8 cellular contexts compared by ENCODE assay signal in genomic region chr2:55419236-55419513, GRCh38. TPM values are rescaled to one million over a fixed set of nuclear protein-coding genes. Genes with fewer than 3 reads are reported as not detected.
DNase-seq lines count a peak whose midpoint lies in the region; ATAC-seq, FAIRE-seq and TF ChIP-seq lines count a peak whose summit lies in the region.

No MANE protein-coding gene starts in this region.

- H3K36me3 Mint-ChIP-seq in HFFc6 (ENCODE audit: low read depth): peaks cover 6% of the 10 kb centered on the region; the same call in 1 of the 2 replicates

- H3K27ac Mint-ChIP-seq in HFFc6: peak overlapping the region; percentile 92

- no peaks in the 10 kb centered on the region for H3K9me3 ChIP-seq in effector memory CD4-positive, alpha-beta T cell (ENCODE audit: control insufficient read depth, low read length)
- H3K9me3 ChIP-seq in mesodermal cell (ENCODE audit: control insufficient read depth, low read length) (no peaks in the 10 kb centered on the region), thymus (ENCODE audit: control insufficient read depth) (no peaks in the 10 kb centered on the region)

- FAIRE-seq in GM19239 (lab: Jason Lieb, UNC): no peak

- no peak for TF ChIP-seq CTCF in HFFc6 (IDR thresholded peaks at IDR 0.05)

- peak overlapping the region; percentile 94 for H3K4me3 Mint-ChIP-seq in HFFc6

- H3K4me1 Mint-ChIP-seq in HFFc6 (ENCODE audit: low read depth): peaks cover 68% of the 10 kb centered on the region

- H3K4me1 ChIP-seq in effector memory CD4-positive, alpha-beta T cell (ENCODE audit: control insufficient read depth, insufficient read depth, low read length, poor library complexity, severe bottlenecking): no peaks in the 10 kb centered on the region
- H3K4me1 ChIP-seq in mesodermal cell (ENCODE audit: control insufficient read depth, insufficient read depth, low read length, poor library complexity, severe bottlenecking) (peaks cover 5% of the 10 kb centered on the region), thymus (ENCODE audit: control insufficient read depth, insufficient read depth, low read length) (peaks cover 8% of the 10 kb centered on the region)

- no peaks in the 10 kb centered on the region for H3K36me3 ChIP-seq in effector memory CD4-positive, alpha-beta T cell (ENCODE audit: control insufficient read depth, insufficient read depth, low read length)
- H3K36me3 ChIP-seq in mesodermal cell (ENCODE audit: control insufficient read depth, insufficient read depth, low read length) (peaks cover 12% of the 10 kb centered on the region), thymus (ENCODE audit: control insufficient read depth, insufficient read depth) (no peaks in the 10 kb centered on the region)

- ATAC-seq in SK-N-SH treated with all-trans-retinoic acid at 6 μM for 48 hours (peak; percentile 53), HG02610 (IDR thresholded peaks at IDR 0.05; ENCODE audit: unreplicated experiment) (no peak)

- peak overlapping the region; percentile 75 for H3K27ac ChIP-seq in effector memory CD4-positive, alpha-beta T cell (ENCODE audit: insufficient read depth, low read length, poor library complexity, severe bottlenecking)
- peak overlapping the region; percentile 88 for H3K27ac ChIP-seq in mesodermal cell (ENCODE audit: low read depth, low read length, severe bottlenecking)
- peak overlapping the region; percentile 82 for H3K27ac ChIP-seq in thymus (ENCODE audit: low read depth)

- no peaks in the 10 kb centered on the region for H3K27me3 ChIP-seq in effector memory CD4-positive, alpha-beta T cell (replicated peaks; ENCODE audit: control insufficient read depth, insufficient read depth, low read length, poor library complexity, severe bottlenecking)
- H3K27me3 ChIP-seq in thymus (ENCODE audit: control insufficient read depth, insufficient read depth): no peaks in the 10 kb centered on the region

- peak overlapping the region; percentile 83 for H3K4me3 ChIP-seq in effector memory CD4-positive, alpha-beta T cell (ENCODE audit: insufficient read depth, low read depth, low read length, poor library complexity, severe bottlenecking)
- H3K4me3 ChIP-seq in mesodermal cell (ENCODE audit: extremely low read depth, insufficient read depth, low read length, poor library complexity, severe bottlenecking) (peak overlapping the region; percentile 80), thymus (ENCODE audit: low read length) (peak overlapping the region; percentile 62)

- WGBS in mesodermal cell (ENCODE audit: insufficient coverage in 2 of 2), 2 experiments: 0% methylated on average over 6 to 9 of the region's 14 CpGs
- under 1% methylated on average over 14 of the region's 14 CpGs for WGBS in thymus

- H3K27me3 Mint-ChIP-seq in HFFc6 (ENCODE audit: insufficient read depth): peaks cover 1% of the 10 kb centered on the region

- DNase-seq in DMS114 treated with DMSO at 0.1 percent for 48 hours (lab: John Stamatoyannopoulos, UW; ENCODE audit: unreplicated experiment) (peak; percentile 34), HFFc6 (no peak), GM19239 (ENCODE audit: insufficient read length, low spot score) (no peak)
- no peak for DNase-seq in effector memory CD4-positive, alpha-beta T cell

- H3K9me3 Mint-ChIP-seq in HFFc6: no peaks in the 10 kb centered on the region

TF ChIP-seq in SK-N-SH treated with all-trans-retinoic acid at 6 μM for 48 hours, 23 proteins besides CTCF, POLR2A, EP300 and RAD21:
- no peak for TF ChIP-seq RARB (CRISPR knock-in tag; IDR thresholded peaks at IDR 0.05)
- TF ChIP-seq, protein P1, sequence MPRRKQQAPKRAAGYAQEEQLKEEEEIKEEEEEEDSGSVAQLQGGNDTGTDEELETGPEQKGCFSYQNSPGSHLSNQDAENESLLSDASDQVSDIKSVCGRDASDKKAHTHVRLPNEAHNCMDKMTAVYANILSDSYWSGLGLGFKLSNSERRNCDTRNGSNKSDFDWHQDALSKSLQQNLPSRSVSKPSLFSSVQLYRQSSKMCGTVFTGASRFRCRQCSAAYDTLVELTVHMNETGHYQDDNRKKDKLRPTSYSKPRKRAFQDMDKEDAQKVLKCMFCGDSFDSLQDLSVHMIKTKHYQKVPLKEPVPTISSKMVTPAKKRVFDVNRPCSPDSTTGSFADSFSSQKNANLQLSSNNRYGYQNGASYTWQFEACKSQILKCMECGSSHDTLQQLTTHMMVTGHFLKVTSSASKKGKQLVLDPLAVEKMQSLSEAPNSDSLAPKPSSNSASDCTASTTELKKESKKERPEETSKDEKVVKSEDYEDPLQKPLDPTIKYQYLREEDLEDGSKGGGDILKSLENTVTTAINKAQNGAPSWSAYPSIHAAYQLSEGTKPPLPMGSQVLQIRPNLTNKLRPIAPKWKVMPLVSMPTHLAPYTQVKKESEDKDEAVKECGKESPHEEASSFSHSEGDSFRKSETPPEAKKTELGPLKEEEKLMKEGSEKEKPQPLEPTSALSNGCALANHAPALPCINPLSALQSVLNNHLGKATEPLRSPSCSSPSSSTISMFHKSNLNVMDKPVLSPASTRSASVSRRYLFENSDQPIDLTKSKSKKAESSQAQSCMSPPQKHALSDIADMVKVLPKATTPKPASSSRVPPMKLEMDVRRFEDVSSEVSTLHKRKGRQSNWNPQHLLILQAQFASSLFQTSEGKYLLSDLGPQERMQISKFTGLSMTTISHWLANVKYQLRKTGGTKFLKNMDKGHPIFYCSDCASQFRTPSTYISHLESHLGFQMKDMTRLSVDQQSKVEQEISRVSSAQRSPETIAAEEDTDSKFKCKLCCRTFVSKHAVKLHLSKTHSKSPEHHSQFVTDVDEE (CRISPR knock-in tag; IDR thresholded peaks at IDR 0.05): no peak
- no peak for TF ChIP-seq SNAI2 (CRISPR knock-in tag; IDR thresholded peaks at IDR 0.05)
- TF ChIP-seq ZFP3 (CRISPR knock-in tag; IDR thresholded peaks at IDR 0.05): no peak
- TF ChIP-seq, protein P2, sequence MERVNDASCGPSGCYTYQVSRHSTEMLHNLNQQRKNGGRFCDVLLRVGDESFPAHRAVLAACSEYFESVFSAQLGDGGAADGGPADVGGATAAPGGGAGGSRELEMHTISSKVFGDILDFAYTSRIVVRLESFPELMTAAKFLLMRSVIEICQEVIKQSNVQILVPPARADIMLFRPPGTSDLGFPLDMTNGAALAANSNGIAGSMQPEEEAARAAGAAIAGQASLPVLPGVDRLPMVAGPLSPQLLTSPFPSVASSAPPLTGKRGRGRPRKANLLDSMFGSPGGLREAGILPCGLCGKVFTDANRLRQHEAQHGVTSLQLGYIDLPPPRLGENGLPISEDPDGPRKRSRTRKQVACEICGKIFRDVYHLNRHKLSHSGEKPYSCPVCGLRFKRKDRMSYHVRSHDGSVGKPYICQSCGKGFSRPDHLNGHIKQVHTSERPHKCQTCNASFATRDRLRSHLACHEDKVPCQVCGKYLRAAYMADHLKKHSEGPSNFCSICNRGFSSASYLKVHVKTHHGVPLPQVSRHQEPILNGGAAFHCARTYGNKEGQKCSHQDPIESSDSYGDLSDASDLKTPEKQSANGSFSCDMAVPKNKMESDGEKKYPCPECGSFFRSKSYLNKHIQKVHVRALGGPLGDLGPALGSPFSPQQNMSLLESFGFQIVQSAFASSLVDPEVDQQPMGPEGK (CRISPR knock-in tag; IDR thresholded peaks at IDR 0.05; ENCODE audit: borderline replicate concordance): no peak
- TF ChIP-seq ZFP30 (CRISPR knock-in tag; IDR thresholded peaks at IDR 0.05): no peak
- TF ChIP-seq, protein P3, sequence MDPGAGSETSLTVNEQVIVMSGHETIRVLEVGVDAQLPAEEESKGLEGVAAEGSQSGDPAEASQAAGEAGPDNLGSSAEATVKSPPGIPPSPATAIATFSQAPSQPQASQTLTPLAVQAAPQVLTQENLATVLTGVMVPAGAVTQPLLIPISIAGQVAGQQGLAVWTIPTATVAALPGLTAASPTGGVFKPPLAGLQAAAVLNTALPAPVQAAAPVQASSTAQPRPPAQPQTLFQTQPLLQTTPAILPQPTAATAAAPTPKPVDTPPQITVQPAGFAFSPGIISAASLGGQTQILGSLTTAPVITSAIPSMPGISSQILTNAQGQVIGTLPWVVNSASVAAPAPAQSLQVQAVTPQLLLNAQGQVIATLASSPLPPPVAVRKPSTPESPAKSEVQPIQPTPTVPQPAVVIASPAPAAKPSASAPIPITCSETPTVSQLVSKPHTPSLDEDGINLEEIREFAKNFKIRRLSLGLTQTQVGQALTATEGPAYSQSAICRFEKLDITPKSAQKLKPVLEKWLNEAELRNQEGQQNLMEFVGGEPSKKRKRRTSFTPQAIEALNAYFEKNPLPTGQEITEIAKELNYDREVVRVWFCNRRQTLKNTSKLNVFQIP (CRISPR knock-in tag; IDR thresholded peaks at IDR 0.05; ENCODE audit: borderline replicate concordance, low read depth): no peak
- no peak for TF ChIP-seq ZC3H10 (CRISPR knock-in tag; IDR thresholded peaks at IDR 0.05)
- TF ChIP-seq ZNF565 (CRISPR knock-in tag; conservative IDR thresholded peaks at IDR 0.05; ENCODE audit: low read depth): no peak
- no peak for TF ChIP-seq ZNF8 (CRISPR knock-in tag; IDR thresholded peaks at IDR 0.05)
- TF ChIP-seq ISL1 (CRISPR knock-in tag; IDR thresholded peaks at IDR 0.05): no peak
- TF ChIP-seq PPARA (CRISPR knock-in tag; IDR thresholded peaks at IDR 0.05; ENCODE audit: borderline replicate concordance): no peak
- no peak for TF ChIP-seq BACH2 (CRISPR knock-in tag; IDR thresholded peaks at IDR 0.05; ENCODE audit: borderline replicate concordance)
TF ChIP-seq in SK-N-SH treated with all-trans-retinoic acid at 6 μM for 48 hours: peak in this region for 0.

RNA-seq across cellular contexts. Expression of gene CCDC88A, which starts 0.5 kb away (rescaled TPM):
- 10 to 100 TPM; 39.7 to 62.5 (median 45.7) TPM for total RNA-seq in HFFc6 (2021; fragmentation: NEBNext Ultra II Directional; extraction: Animal tissue kit (Norgen Biotek cat#: 25700))
- polyA plus RNA-seq in mesodermal cell (2013, experiment 1 of 2): 50.8 TPM
- polyA plus RNA-seq in mesodermal cell (2013, experiment 2 of 2): 59.1 TPM
- 39.6 TPM for polyA plus RNA-seq in thymus
